ENCODE assay signal across 1 cellular context in the genomic region with DNA sequence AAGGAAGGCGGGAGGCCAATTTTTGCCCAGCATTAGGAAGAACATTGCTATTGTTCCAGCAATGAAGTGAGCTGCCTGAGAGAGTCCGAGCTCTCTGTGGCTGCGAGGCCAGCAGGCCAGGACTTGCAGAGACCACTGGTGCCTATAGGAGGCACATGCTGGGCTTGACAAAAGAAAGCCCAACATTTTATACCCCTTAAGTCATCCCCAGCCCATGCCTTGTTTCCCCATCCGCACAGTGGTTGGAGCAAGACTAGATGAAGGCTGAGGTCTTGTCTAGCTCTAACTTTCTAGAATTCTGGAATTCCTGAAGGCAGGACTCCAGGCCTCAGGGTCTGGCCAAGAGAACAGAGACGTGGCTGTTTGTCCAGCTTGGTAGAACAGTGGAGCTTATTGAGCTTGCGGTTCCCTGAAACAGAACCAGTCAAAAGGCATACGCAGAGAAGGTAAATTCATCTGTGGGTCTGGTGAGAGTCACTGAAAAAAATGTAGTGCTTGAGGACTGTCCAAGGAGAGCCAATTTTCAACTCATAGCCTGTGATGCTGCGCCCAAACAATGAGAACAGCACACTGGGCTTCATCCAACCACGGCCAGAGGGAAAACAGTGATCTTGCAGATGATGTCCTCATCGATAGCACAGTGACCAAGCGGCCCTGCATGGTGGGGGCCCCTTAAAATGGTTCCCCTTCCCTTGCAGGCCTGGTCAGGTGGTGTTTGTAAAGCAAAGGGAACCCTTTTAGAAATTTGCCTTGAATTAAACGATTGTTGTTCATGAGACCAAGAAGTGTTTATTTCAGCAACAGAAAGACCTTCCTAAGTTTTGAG.
TF ChIP-seq lines count a peak whose summit lies in the region.

No MANE protein-coding gene starts in this region.

TF ChIP-seq in GM23338, 12 proteins besides CTCF, POLR2A, EP300 and RAD21 (continued from another document):
- TF ChIP-seq, protein P1, sequence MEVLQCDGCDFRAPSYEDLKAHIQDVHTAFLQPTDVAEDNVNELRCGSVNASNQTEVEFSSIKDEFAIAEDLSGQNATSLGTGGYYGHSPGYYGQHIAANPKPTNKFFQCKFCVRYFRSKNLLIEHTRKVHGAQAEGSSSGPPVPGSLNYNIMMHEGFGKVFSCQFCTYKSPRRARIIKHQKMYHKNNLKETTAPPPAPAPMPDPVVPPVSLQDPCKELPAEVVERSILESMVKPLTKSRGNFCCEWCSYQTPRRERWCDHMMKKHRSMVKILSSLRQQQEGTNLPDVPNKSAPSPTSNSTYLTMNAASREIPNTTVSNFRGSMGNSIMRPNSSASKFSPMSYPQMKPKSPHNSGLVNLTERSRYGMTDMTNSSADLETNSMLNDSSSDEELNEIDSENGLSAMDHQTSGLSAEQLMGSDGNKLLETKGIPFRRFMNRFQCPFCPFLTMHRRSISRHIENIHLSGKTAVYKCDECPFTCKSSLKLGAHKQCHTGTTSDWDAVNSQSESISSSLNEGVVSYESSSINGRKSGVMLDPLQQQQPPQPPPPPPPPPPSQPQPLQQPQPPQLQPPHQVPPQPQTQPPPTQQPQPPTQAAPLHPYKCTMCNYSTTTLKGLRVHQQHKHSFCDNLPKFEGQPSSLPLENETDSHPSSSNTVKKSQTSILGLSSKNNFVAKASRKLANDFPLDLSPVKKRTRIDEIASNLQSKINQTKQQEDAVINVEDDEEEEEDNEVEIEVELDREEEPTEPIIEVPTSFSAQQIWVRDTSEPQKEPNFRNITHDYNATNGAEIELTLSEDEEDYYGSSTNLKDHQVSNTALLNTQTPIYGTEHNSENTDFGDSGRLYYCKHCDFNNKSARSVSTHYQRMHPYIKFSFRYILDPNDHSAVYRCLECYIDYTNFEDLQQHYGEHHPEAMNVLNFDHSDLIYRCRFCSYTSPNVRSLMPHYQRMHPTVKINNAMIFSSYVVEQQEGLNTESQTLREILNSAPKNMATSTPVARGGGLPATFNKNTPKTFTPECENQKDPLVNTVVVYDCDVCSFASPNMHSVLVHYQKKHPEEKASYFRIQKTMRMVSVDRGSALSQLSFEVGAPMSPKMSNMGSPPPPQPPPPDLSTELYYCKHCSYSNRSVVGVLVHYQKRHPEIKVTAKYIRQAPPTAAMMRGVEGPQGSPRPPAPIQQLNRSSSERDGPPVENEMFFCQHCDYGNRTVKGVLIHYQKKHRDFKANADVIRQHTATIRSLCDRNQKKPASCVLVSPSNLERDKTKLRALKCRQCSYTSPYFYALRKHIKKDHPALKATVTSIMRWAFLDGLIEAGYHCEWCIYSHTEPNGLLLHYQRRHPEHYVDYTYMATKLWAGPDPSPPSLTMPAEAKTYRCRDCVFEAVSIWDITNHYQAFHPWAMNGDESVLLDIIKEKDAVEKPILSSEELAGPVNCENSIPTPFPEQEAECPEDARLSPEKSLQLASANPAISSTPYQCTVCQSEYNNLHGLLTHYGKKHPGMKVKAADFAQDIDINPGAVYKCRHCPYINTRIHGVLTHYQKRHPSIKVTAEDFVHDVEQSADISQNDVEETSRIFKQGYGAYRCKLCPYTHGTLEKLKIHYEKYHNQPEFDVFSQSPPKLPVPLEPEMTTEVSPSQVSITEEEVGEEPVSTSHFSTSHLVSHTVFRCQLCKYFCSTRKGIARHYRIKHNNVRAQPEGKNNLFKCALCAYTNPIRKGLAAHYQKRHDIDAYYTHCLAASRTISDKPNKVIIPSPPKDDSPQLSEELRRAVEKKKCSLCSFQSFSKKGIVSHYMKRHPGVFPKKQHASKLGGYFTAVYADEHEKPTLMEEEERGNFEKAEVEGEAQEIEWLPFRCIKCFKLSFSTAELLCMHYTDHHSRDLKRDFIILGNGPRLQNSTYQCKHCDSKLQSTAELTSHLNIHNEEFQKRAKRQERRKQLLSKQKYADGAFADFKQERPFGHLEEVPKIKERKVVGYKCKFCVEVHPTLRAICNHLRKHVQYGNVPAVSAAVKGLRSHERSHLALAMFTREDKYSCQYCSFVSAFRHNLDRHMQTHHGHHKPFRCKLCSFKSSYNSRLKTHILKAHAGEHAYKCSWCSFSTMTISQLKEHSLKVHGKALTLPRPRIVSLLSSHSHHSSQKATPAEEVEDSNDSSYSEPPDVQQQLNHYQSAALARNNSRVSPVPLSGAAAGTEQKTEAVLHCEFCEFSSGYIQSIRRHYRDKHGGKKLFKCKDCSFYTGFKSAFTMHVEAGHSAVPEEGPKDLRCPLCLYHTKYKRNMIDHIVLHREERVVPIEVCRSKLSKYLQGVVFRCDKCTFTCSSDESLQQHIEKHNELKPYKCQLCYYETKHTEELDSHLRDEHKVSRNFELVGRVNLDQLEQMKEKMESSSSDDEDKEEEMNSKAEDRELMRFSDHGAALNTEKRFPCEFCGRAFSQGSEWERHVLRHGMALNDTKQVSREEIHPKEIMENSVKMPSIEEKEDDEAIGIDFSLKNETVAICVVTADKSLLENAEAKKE (CRISPR knock-in tag; IDR thresholded peaks at IDR 0.05) = no peak
- TF ChIP-seq EZH2 (IDR thresholded peaks at IDR 0.05; ENCODE audit: low read depth, unreplicated experiment) = no peak
- no peak for TF ChIP-seq ZNF331 (CRISPR knock-in tag; IDR thresholded peaks at IDR 0.05; ENCODE audit: low read depth)
- TF ChIP-seq EZH2phosphoT487 (IDR thresholded peaks at IDR 0.05; ENCODE audit: unreplicated experiment) = no peak
- no peak for TF ChIP-seq ZNF114 (CRISPR knock-in tag; IDR thresholded peaks at IDR 0.05)
- TF ChIP-seq JUNB (IDR thresholded peaks at IDR 0.05; ENCODE audit: unreplicated experiment) = no peak
- TF ChIP-seq STAT1 (IDR thresholded peaks at IDR 0.05; ENCODE audit: unreplicated experiment) = no peak
- no peak for TF ChIP-seq ETS1 (IDR thresholded peaks at IDR 0.05)
- TF ChIP-seq NANOG (IDR thresholded peaks at IDR 0.05; ENCODE audit: borderline replicate concordance) = no peak
